In genomic region chr3:52289338-52289746, GRCh38 we compare ENCODE assay signal across 12 cellular contexts. TPM values are rescaled to one million over a fixed set of nuclear protein-coding genes. Genes with fewer than 3 reads are reported as not detected.
DNase-seq lines count a peak whose midpoint lies in the region; ATAC-seq and TF ChIP-seq lines count a peak whose summit lies in the region.
"Had no signal": no experiment of that assay in that cellular context is flagged by ENCODE, and none has a peak within 500 bp of the region (broad histone marks: within the 10 kb centered on the region; RNA-seq: fewer than 3 reads in every experiment).

No MANE protein-coding gene starts in this region.

- POLR2A ChIA-PET in CD8-positive, alpha-beta memory T cell (lab: Charles Lee) = interaction anchor here (2.4 to 3.0 kb wide), 2 partner anchors 11 to 36 kb away, joined by 20 to 60 read pairs; partner anchors contain the start of gene WDR82

- peaks cover 25% of the 10 kb centered on the region for H3K79me2 ChIP-seq in Loucy (ENCODE audit: insufficient read depth, low read length)

- peak in 1 of 5 donors; percentile 11 for DNase-seq in CD8-positive, alpha-beta memory T cell
- DNase-seq in nephron progenitor cell = no peak
- DNase-seq in NCI-H128 (lab: John Stamatoyannopoulos, UW; ENCODE audit: unreplicated experiment) = no peak
- DNase-seq in NCI-H2029 treated with DMSO at 0.1 percent for 48 hours (lab: John Stamatoyannopoulos, UW) = no peak
- no peak for DNase-seq in spleen
- DNase-seq: activated T-cell treated with anti-CD3 and anti-CD28 coated beads, Interleukin-2, amount 50 U/mL, for 1 hour; caudate nucleus; NCI-H2171 had no signal

- peak overlapping the region; percentile 39 to 100 (median 99) for H3K4me3 Mint-ChIP-seq in CD8-positive, alpha-beta memory T cell
- H3K4me3 Mint-ChIP-seq in nephron progenitor cell = peak overlapping the region; percentile 43

- H3K36me3 ChIP-seq in CD8-positive, alpha-beta memory T cell (ENCODE audit: insufficient read depth, low read length) = peaks cover 22% of the 10 kb centered on the region
- H3K36me3 ChIP-seq in Loucy (ENCODE audit: insufficient read depth, low read length) (no peaks in the 10 kb centered on the region), duodenal mucosa (ENCODE audit: control insufficient read depth in 1 of 2, insufficient read depth in 2 of 2, low read length in 2 of 2) (peaks cover 19 to 35% of the 10 kb centered on the region in 2 donors), spleen (peaks cover 0 to 44% (median 37%) of the 10 kb centered on the region in 6 donors)

- peaks cover 0 to 3% of the 10 kb centered on the region in 2 donors for H3K27me3 Mint-ChIP-seq in CD8-positive, alpha-beta memory T cell
- H3K27me3 Mint-ChIP-seq in nephron progenitor cell (ENCODE audit: low read depth, poor library complexity) = no peaks in the 10 kb centered on the region

- CTCF ChIA-PET in CD8-positive, alpha-beta memory T cell (lab: Charles Lee) = interaction anchor here (1.0 to 5.7 kb wide), 9 partner anchors 10 to 159 kb away, joined by 3 to 33 read pairs (median 7); partner anchors contain the start of gene WDR82

- H3K9me3 ChIP-seq in CD8-positive, alpha-beta memory T cell (ENCODE audit: low read length) = no peaks in the 10 kb centered on the region
- H3K9me3 ChIP-seq in Loucy (ENCODE audit: insufficient read depth, low read depth, low read length) (no peaks in the 10 kb centered on the region), duodenal mucosa (ENCODE audit: control insufficient read depth in 1 of 2, low read length in 2 of 2) (no peaks in the 10 kb centered on the region), spleen (no peaks in the 10 kb centered on the region)

- no peaks in the 10 kb centered on the region for H3F3A ChIP-seq in Loucy (ENCODE audit: low read depth)

- no peak for ATAC-seq in HG03565 (IDR thresholded peaks at IDR 0.05; ENCODE audit: unreplicated experiment)
- ATAC-seq: Panc1 had no signal

- peaks cover 36 to 48% (median 39%) of the 10 kb centered on the region in 3 donors for H3K4me1 Mint-ChIP-seq in CD8-positive, alpha-beta memory T cell
- peaks cover 19% of the 10 kb centered on the region for H3K4me1 Mint-ChIP-seq in nephron progenitor cell

- H3K9me3 Mint-ChIP-seq in CD8-positive, alpha-beta memory T cell = no peaks in the 10 kb centered on the region
- H3K9me3 Mint-ChIP-seq in nephron progenitor cell = no peaks in the 10 kb centered on the region

- H2AFZ ChIP-seq in Loucy (ENCODE audit: low read length) = no peak overlapping the region

- TF ChIP-seq CTCF in Loucy (conservative IDR thresholded peaks at IDR 0.05; ENCODE audit: low read length) = no peak
- no peak for TF ChIP-seq CTCF in nephron progenitor cell (IDR thresholded peaks at IDR 0.05)
- no peak for TF ChIP-seq CTCF in spleen (IDR thresholded peaks at IDR 0.05 in 8 of 11, conservative IDR thresholded peaks at IDR 0.05 in 3 of 11)

- peak overlapping the region; percentile 87 for H3K4me2 ChIP-seq in Loucy (ENCODE audit: low read depth, low read length, poor library complexity, severe bottlenecking)

- peak overlapping the region; percentile 92 for H3K9ac ChIP-seq in Loucy (ENCODE audit: low read depth, low read length, poor library complexity, severe bottlenecking)
- peak overlapping the region in 1 of 2 donors; percentile 99 for H3K9ac ChIP-seq in duodenal mucosa (ENCODE audit: low read depth in 1 of 2, low read length in 2 of 2)

- H4K20me1 ChIP-seq in Loucy (ENCODE audit: insufficient read depth, low read length, poor library complexity, severe bottlenecking) = no peaks in the 10 kb centered on the region

- peaks cover 0 to 48% (median 8%) of the 10 kb centered on the region in 3 donors for H3K36me3 Mint-ChIP-seq in CD8-positive, alpha-beta memory T cell
- no peaks in the 10 kb centered on the region for H3K36me3 Mint-ChIP-seq in nephron progenitor cell (ENCODE audit: low read depth)

- H3K4me1 ChIP-seq in CD8-positive, alpha-beta memory T cell (ENCODE audit: insufficient read depth, low read length) = peaks cover 31% of the 10 kb centered on the region
- peaks cover 17% of the 10 kb centered on the region for H3K4me1 ChIP-seq in Loucy (ENCODE audit: insufficient read depth, low read length, poor library complexity, severe bottlenecking)
- peaks cover 27 to 58% of the 10 kb centered on the region in 2 donors for H3K4me1 ChIP-seq in duodenal mucosa (ENCODE audit: control insufficient read depth in 1 of 2, insufficient read depth in 2 of 2, low read length in 2 of 2)
- H3K4me1 ChIP-seq in spleen = peaks cover 9 to 56% (median 26%) of the 10 kb centered on the region in 6 donors

- H3K4me3 ChIP-seq in CD8-positive, alpha-beta memory T cell (ENCODE audit: low read length) = no peak overlapping the region
- H3K4me3 ChIP-seq in Loucy (ENCODE audit: low read length, poor library complexity, severe bottlenecking) = peak overlapping the region; percentile 84
- peak overlapping the region; percentile 92 to 97 for H3K4me3 ChIP-seq in duodenal mucosa (ENCODE audit: low read depth in 1 of 2, low read length in 2 of 2)
- H3K4me3 ChIP-seq in spleen = no peak overlapping the region

- no peaks in the 10 kb centered on the region for H3K9me2 ChIP-seq in Loucy (replicated peaks; ENCODE audit: low read depth, low read length)

- peak overlapping the region in 6 of 8 donors; percentile 29 to 100 (median 70) for H3K27ac Mint-ChIP-seq in CD8-positive, alpha-beta memory T cell
- no peak overlapping the region for H3K27ac Mint-ChIP-seq in nephron progenitor cell

- H3K27ac ChIP-seq in CD8-positive, alpha-beta memory T cell (ENCODE audit: low read depth, low read length) = no peak overlapping the region
- H3K27ac ChIP-seq in duodenal mucosa (ENCODE audit: low read depth, low read length) (peak overlapping the region; percentile 100), spleen (peak overlapping the region in 1 of 8 donors; percentile 99)

- no peaks in the 10 kb centered on the region for H3K27me3 ChIP-seq in CD8-positive, alpha-beta memory T cell (ENCODE audit: insufficient read depth, low read length, poor library complexity, severe bottlenecking)
- no peaks in the 10 kb centered on the region for H3K27me3 ChIP-seq in Loucy (ENCODE audit: insufficient read depth, low read length, poor library complexity, severe bottlenecking)
- H3K27me3 ChIP-seq in duodenal mucosa (ENCODE audit: control insufficient read depth in 1 of 2, insufficient read depth in 2 of 2, low read length in 2 of 2) = no peaks in the 10 kb centered on the region
- H3K27me3 ChIP-seq in spleen (replicated peaks in 1 of 7) = no peaks in the 10 kb centered on the region

- TF ChIP-seq POLR2A in spleen (IDR thresholded peaks at IDR 0.05) = no peak

- 86 to 100% (median 95%) methylated on average over 1 of the region's 1 CpG for WGBS in spleen, 5 donors

- intact Hi-C loops in spleen (cut with DNase I; ENCODE audit: low total_unique reads) = no loop called here

RNA-seq across cellular contexts. Expression of gene GLYCTK, which starts 1.7 kb away (rescaled TPM):
- total RNA-seq in CD8-positive, alpha-beta memory T cell = 10 to 100 TPM; 21.2 to 21.4 TPM
- 9.7 TPM for polyA plus RNA-seq in CD8-positive, alpha-beta memory T cell
- total RNA-seq in spleen = 10 to 100 TPM; 13.4 to 31.9 (median 26.8) TPM
- 10 to 100 TPM; 14.9 to 22.5 (median 22.2) TPM for polyA plus RNA-seq in spleen

RNA-seq across cellular contexts. Expression of gene WDR82, which starts 10.9 kb away (rescaled TPM):
- total RNA-seq in CD8-positive, alpha-beta memory T cell = 100 to 1,000 TPM; 133 to 140 TPM
- polyA plus RNA-seq in CD8-positive, alpha-beta memory T cell = 133 TPM
- total RNA-seq in spleen = 10 to 100 TPM; 60.5 to 80.6 (median 72.0) TPM
- polyA plus RNA-seq in spleen = 10 to 100 TPM; 20.9 to 35.8 (median 23.6) TPM

RNA-seq across cellular contexts. Expression of gene DNAH1, which starts 26.8 kb away (rescaled TPM):
- 1 to 10 TPM; 7.0 TPM for total RNA-seq in CD8-positive, alpha-beta memory T cell
- polyA plus RNA-seq in CD8-positive, alpha-beta memory T cell = 1.0 TPM
- total RNA-seq in spleen = 10 to 100 TPM; 21.0 to 35.8 (median 27.1) TPM
- polyA plus RNA-seq in spleen = 10 to 100 TPM in 1 of 3 donors, 1 to 10 TPM in 2; 4.9 to 10.1 (median 9.7) TPM

RNA-seq across cellular contexts. Expression of gene PPM1M, which starts 43.8 kb away (rescaled TPM):
- 10 to 100 TPM; 56.6 to 60.8 TPM for total RNA-seq in CD8-positive, alpha-beta memory T cell
- 81.8 TPM for polyA plus RNA-seq in CD8-positive, alpha-beta memory T cell
- total RNA-seq in spleen = 10 to 100 TPM; 26.3 to 77.8 (median 55.8) TPM
- polyA plus RNA-seq in spleen = 10 to 100 TPM; 29.2 to 37.2 (median 33.6) TPM

RNA-seq across cellular contexts. Expression of gene TWF2, which starts 50.4 kb away (rescaled TPM):
- total RNA-seq in CD8-positive, alpha-beta memory T cell = 100 to 1,000 TPM in 1 of 2 experiments, 10 to 100 TPM in 1; 98.2 to 101 TPM
- 138 TPM for polyA plus RNA-seq in CD8-positive, alpha-beta memory T cell
- total RNA-seq in spleen = 100 to 1,000 TPM in 1 of 7 donors, 10 to 100 TPM in 6; 57.5 to 109 (median 68.2) TPM
- polyA plus RNA-seq in spleen = 10 to 100 TPM; 47.3 to 71.4 (median 59.8) TPM

Comparison
In these comparisons a context has a peak if more than half of its experiments do, and no peak if none do; other contexts are left out.
1. H3K4me3 ChIP-seq: peak in Loucy (single experiment) and duodenal mucosa (2 of 2); none in CD8-positive, alpha-beta memory T cell (single experiment) and spleen (0 of 8).